In the genomic region with DNA sequence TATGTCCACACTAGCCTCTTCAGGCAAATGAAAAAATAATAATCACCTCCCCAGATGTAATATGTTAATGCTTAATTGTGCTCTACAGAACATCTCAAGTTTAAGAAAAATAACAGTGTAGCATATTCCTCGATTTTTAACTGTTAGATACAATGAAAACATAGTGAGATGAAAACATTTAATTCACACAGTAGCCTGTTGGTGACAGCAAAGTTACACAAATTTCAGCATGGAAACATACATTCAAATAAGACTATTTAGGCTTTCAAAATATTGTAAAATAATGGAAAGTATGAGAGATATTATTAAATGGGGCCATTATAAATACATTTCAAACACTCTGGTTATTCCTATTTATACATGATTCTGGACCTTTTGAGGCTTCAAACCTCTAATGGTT, we compare ENCODE assay signal across 15 cellular contexts.
DNase-seq lines count a peak whose midpoint lies in the region; ATAC-seq and TF ChIP-seq lines count a peak whose summit lies in the region.
"Had no signal": no experiment of that assay in that cellular context is flagged by ENCODE, and none has a peak within 500 bp of the region (broad histone marks: within the 10 kb centered on the region; RNA-seq: fewer than 3 reads in every experiment).

No MANE protein-coding gene starts in this region.

- no peaks in the 10 kb centered on the region for H3K79me2 ChIP-seq in OCI-LY1 (ENCODE audit: insufficient read depth, low read length)
- H3K79me2 ChIP-seq in neural cell (replicated peaks; ENCODE audit: insufficient read depth, low read length), result no peaks in the 10 kb centered on the region

- no peaks in the 10 kb centered on the region for H3K4me1 ChIP-seq in OCI-LY1 (ENCODE audit: insufficient read depth, low read length, severe bottlenecking)
- H3K4me1 ChIP-seq: thyroid gland had no signal

- no peak overlapping the region for H2AFZ ChIP-seq in OCI-LY1 (ENCODE audit: low read length)
- H2AFZ ChIP-seq in neural cell (ENCODE audit: low read depth, low read length), result no peak overlapping the region

- H4K20me1 ChIP-seq in OCI-LY1 (ENCODE audit: insufficient read depth, low read length) (no peaks in the 10 kb centered on the region), neural cell (ENCODE audit: insufficient read depth) (no peaks in the 10 kb centered on the region)

- DNase-seq in HCEC 1CT, result peak; percentile 39
- DNase-seq in dedifferentiated amniotic fluid mesenchymal stem cell (ENCODE audit: extremely low spot score), result peak; percentile 57
- DNase-seq in NCI-H82 (lab: John Stamatoyannopoulos, UW), result no peak
- no peak for DNase-seq in stimulated activated naive CD4-positive, alpha-beta T cell treated with Interleukin-2 at 50 U/mL for 16 hours (lab: John Stamatoyannopoulos, UW)
- DNase-seq: activated CD8-positive, alpha-beta memory T cell treated with anti-CD3 and anti-CD28 coated beads, Interleukin-2, amount 50 U/mL, for 48 hours; amniotic stem cell; naive thymus-derived CD4-positive, alpha-beta T cell; NCI-H226; SHP77; thyroid gland; WERI-Rb-1 had no signal

- H3K36me3 ChIP-seq in OCI-LY1 (ENCODE audit: insufficient read depth, low read length) (no peaks in the 10 kb centered on the region), neural cell (ENCODE audit: insufficient read depth, low read length) (no peaks in the 10 kb centered on the region)
- H3K36me3 ChIP-seq: thyroid gland, WERI-Rb-1 had no signal

- H3K4me2 ChIP-seq in OCI-LY1 (ENCODE audit: low read length), result no peak overlapping the region
- no peak overlapping the region for H3K4me2 ChIP-seq in neural cell (ENCODE audit: low read length)

- TF ChIP-seq CTCF in OCI-LY1 (IDR thresholded peaks at IDR 0.05; ENCODE audit: low read length) (peak; percentile 24; the same call in 1 of the 2 replicates), neural cell (IDR thresholded peaks at IDR 0.05; ENCODE audit: poor library complexity, severe bottlenecking) (peak; percentile 74)

- H3K9me3 ChIP-seq in OCI-LY1 (ENCODE audit: low read length) (no peaks in the 10 kb centered on the region), neural cell (ENCODE audit: low read length) (no peaks in the 10 kb centered on the region)
- H3K9me3 ChIP-seq: thyroid gland had no signal

- H3K9ac ChIP-seq in OCI-LY1 (ENCODE audit: low read length) (no peak overlapping the region), neural cell (ENCODE audit: low read length) (no peak overlapping the region)

- peak; percentile 82 for TF ChIP-seq RAD21 in neural cell (conservative IDR thresholded peaks at IDR 0.05)

- H3K4me3 ChIP-seq in OCI-LY1 (ENCODE audit: low read depth, low read length, poor library complexity, severe bottlenecking), result no peak overlapping the region
- no peak overlapping the region for H3K4me3 ChIP-seq in neural cell (ENCODE audit: low read length)
- H3K4me3 ChIP-seq: thyroid gland had no signal

- TF ChIP-seq EP300 in neural cell (conservative IDR thresholded peaks at IDR 0.05; ENCODE audit: poor library complexity, severe bottlenecking), result no peak

- H3F3A ChIP-seq in OCI-LY1 (ENCODE audit: insufficient read depth, low read length), result no peaks in the 10 kb centered on the region
- no peaks in the 10 kb centered on the region for H3F3A ChIP-seq in neural cell (ENCODE audit: insufficient read depth, low read length, poor library complexity, severe bottlenecking)

- H3K27ac ChIP-seq in OCI-LY1 (ENCODE audit: low read depth, low read length, poor library complexity, severe bottlenecking), result no peak overlapping the region
- H3K27ac ChIP-seq in neural cell (ENCODE audit: low read length), result no peak overlapping the region
- H3K27ac ChIP-seq: thyroid gland, WERI-Rb-1 had no signal

- no peaks in the 10 kb centered on the region for H3K27me3 ChIP-seq in OCI-LY1 (ENCODE audit: insufficient read depth, low read length)
- H3K27me3 ChIP-seq in neural cell (ENCODE audit: insufficient read depth, low read depth, low read length), result no peaks in the 10 kb centered on the region
- H3K27me3 ChIP-seq: thyroid gland had no signal

- ATAC-seq in HG03439 (IDR thresholded peaks at IDR 0.05; ENCODE audit: unreplicated experiment), result no peak
- no peak for ATAC-seq in HG03521 (IDR thresholded peaks at IDR 0.05; ENCODE audit: unreplicated experiment)
- ATAC-seq: naive thymus-derived CD4-positive, alpha-beta T cell had no signal

- no peaks in the 10 kb centered on the region for H3K9me2 ChIP-seq in OCI-LY1 (ENCODE audit: low read depth, low read length)
- no peaks in the 10 kb centered on the region for H3K9me2 ChIP-seq in neural cell (ENCODE audit: insufficient read depth, low read length)

TF ChIP-seq in neural cell, 6 proteins besides CTCF, POLR2A, EP300 and RAD21:
- TF ChIP-seq SMC3 (conservative IDR thresholded peaks at IDR 0.05; ENCODE audit: poor library complexity) (peak; percentile 81), TAF1 (IDR thresholded peaks at IDR 0.05; ENCODE audit: low read depth) (no peak)

Comparison
In these comparisons a context has a peak if more than half of its experiments do, and no peak if none do; other contexts are left out.
1. DNase-seq: peak in HCEC 1CT (single experiment) and dedifferentiated amniotic fluid mesenchymal stem cell (single experiment); none in NCI-H82 (single experiment) and stimulated activated naive CD4-positive, alpha-beta T cell treated with Interleukin-2 at 50 U/mL for 16 hours (single experiment).